ENCODE assay signal across 24 cellular contexts in the genomic region with DNA sequence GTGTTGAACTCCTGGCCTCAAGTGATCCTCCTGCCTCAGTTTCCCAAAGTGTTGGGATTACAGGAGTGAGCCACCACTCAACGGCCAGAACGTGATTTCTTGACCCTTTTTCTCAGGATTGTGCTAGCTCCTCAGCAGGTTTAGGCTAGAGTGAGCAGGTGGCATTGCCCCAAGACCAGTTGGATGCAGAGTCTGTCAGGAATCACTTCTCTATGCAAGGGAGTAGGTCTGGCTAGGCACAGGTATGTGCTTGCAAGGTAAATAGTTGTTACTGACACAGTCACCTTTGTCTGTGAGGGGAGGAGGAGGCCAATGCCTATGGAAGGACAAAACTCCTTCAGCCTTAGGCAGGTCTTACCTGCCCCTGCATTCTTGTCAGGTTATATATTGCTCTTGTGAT.
"Had no signal": no experiment of that assay in that cellular context is flagged by ENCODE, and none has a peak within 500 bp of the region (broad histone marks: within the 10 kb centered on the region; RNA-seq: fewer than 3 reads in every experiment).

No MANE protein-coding gene starts in this region.

- H3K27me3 Mint-ChIP-seq: memory B cell; progenitor cell of endocrine pancreas; stimulated activated memory B cell treated with anti-CD40 and anti-IgM and Interleukin-4, amounts not matched to agents 10 μg/mL and 1 μg/mL and 100 μg/mL, for 72 hours had no signal

- H3K27me3 ChIP-seq: gastrocnemius medialis, neutrophil, pancreas, spleen, transverse colon, vagina had no signal

- H3K27ac ChIP-seq: dorsolateral prefrontal cortex, gastrocnemius medialis, neutrophil, pancreas, spleen, thoracic aorta, vagina had no signal

- H3K36me3 ChIP-seq: gastrocnemius medialis, neutrophil, pancreas, spleen, thoracic aorta, transverse colon, vagina had no signal

- H3K4me3 ChIP-seq: dorsolateral prefrontal cortex, gastrocnemius medialis, lung, pancreas, skin epidermis, spleen, thoracic aorta, transverse colon, vagina had no signal

- H3K9me3 Mint-ChIP-seq: memory B cell; natural killer cell treated with Interleukin-12 subunit alpha and Interleukin-12 subunit beta and Interleukin-15 and Interleukin-18, amount 100 ng/mL, for 72 hours; neural crest cell; stimulated activated memory B cell treated with anti-CD40 and anti-IgM and Interleukin-4, amounts not matched to agents 10 μg/mL and 1 μg/mL and 100 μg/mL, for 72 hours had no signal

- H3K36me3 Mint-ChIP-seq: memory B cell; natural killer cell treated with Interleukin-12 subunit alpha and Interleukin-12 subunit beta and Interleukin-15 and Interleukin-18, amount 100 ng/mL, for 72 hours; stimulated activated memory B cell treated with anti-CD40 and anti-IgM and Interleukin-4, amounts not matched to agents 10 μg/mL and 1 μg/mL and 100 μg/mL, for 72 hours had no signal

- ATAC-seq: gastrocnemius medialis; left lobe of liver; natural killer cell treated with Interleukin-12 subunit alpha and Interleukin-12 subunit beta and Interleukin-15 and Interleukin-18, amount 100 ng/mL, for 72 hours; pancreas; right cardiac atrium; stimulated activated memory B cell treated with anti-CD40 and anti-IgM and Interleukin-4, amounts not matched to agents 10 μg/mL and 1 μg/mL and 100 μg/mL, for 72 hours; stimulated activated naive CD8-positive, alpha-beta T cell treated with anti-CD3 and anti-CD28 coated beads, Interleukin-15, Interleukin-2, amounts not matched to agents 100 U/mL and 50 U/mL, for 24 hours had no signal

- H3K4me1 ChIP-seq: gastrocnemius medialis, pancreas, vagina had no signal

- H3K27ac Mint-ChIP-seq: memory B cell; natural killer cell treated with Interleukin-12 subunit alpha and Interleukin-12 subunit beta and Interleukin-15 and Interleukin-18, amount 100 ng/mL, for 72 hours; progenitor cell of endocrine pancreas; stimulated activated memory B cell treated with anti-CD40 and anti-IgM and Interleukin-4, amounts not matched to agents 10 μg/mL and 1 μg/mL and 100 μg/mL, for 72 hours had no signal

- H3K9me3 ChIP-seq: gastrocnemius medialis, neutrophil, pancreas, spleen, thoracic aorta, transverse colon, vagina had no signal

- DNase-seq: dorsolateral prefrontal cortex; effector CD4-positive, alpha-beta T cell; foreskin fibroblast; gastrocnemius medialis; head of caudate nucleus; pancreas; right cardiac atrium; spleen; stimulated activated CD4-positive, alpha-beta T cell treated with anti-CD3 and anti-CD28 coated beads, Interleukin-4, amount 100 ng/mL, for 4 hours; stimulated activated naive CD8-positive, alpha-beta T cell treated with anti-CD3 and anti-CD28 coated beads, Interleukin-15, Interleukin-2, amounts not matched to agents 100 U/mL and 50 U/mL, for 24 hours; substantia nigra; transverse colon had no signal

- H3K4me3 Mint-ChIP-seq: memory B cell; natural killer cell treated with Interleukin-12 subunit alpha and Interleukin-12 subunit beta and Interleukin-15 and Interleukin-18, amount 100 ng/mL, for 72 hours; neural crest cell; stimulated activated memory B cell treated with anti-CD40 and anti-IgM and Interleukin-4, amounts not matched to agents 10 μg/mL and 1 μg/mL and 100 μg/mL, for 72 hours had no signal

- FAIRE-seq: keratinocyte, pancreas had no signal
